9 cellular contexts compared by ENCODE assay signal in the genomic region with DNA sequence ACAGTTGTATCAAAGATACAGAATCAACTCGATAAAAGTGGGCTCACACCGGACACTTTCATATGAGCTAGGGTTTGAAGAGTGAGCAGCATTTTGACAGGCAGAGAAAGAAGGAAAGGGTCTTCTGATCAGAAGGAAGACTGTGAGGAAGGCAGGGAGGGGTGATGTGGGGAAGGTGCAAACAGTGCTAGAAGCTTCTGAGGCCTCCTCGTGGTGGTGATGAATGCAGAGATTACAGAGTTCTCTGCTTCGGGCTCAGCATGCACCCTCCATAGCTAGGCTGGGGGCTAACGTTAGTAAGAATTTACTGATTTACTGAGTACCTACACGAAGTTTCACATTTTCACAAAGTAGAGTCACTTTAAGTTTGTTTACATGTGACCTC. TPM values are rescaled to one million over a fixed set of nuclear protein-coding genes. Genes with fewer than 3 reads are reported as not detected.
DNase-seq lines count a peak whose midpoint lies in the region; ATAC-seq and TF ChIP-seq lines count a peak whose summit lies in the region.
"Not testable (repeated sequence)": the region's sequence is repeated elsewhere in the genome, so short reads cannot be mapped to it uniquely, and the experiment has no call there.
"Had no signal": no experiment of that assay in that cellular context is flagged by ENCODE, and none has a peak within 500 bp of the region (broad histone marks: within the 10 kb centered on the region; RNA-seq: fewer than 3 reads in every experiment).

No MANE protein-coding gene starts in this region.

- intact Hi-C loops in adrenal gland (cut with DNase I): not testable (repeated sequence)

- H3K4me1 ChIP-seq in adrenal gland (replicated peaks in 1 of 2) (peaks cover 11 to 33% of the 10 kb centered on the region in 2 donors), muscle layer of duodenum (ENCODE audit: control insufficient read depth in 1 of 2, insufficient read depth in 2 of 2, low read length in 2 of 2) (peaks cover 0 to 22% of the 10 kb centered on the region in 2 donors), suprapubic skin (peaks cover 42% of the 10 kb centered on the region)

- 7 to 12% (median 8%) methylated on average over 5 to 6 of the region's 6 CpGs for WGBS in adrenal gland, 4 donors
- 6% methylated on average over 6 of the region's 6 CpGs for WGBS in suprapubic skin

- DNase-seq in Daoy (ENCODE audit: low read depth) (peak; percentile 27), RKO (ENCODE audit: low spot score) (peak; percentile 31), foreskin fibroblast (peak in 1 of 2 donors; percentile 57)
- not testable (repeated sequence) for DNase-seq in adrenal gland; suprapubic skin (ENCODE audit: low spot score in 2 of 2)

- TF ChIP-seq EP300 in suprapubic skin (IDR thresholded peaks at IDR 0.05): not testable (repeated sequence)

- H3K27ac ChIP-seq in adrenal gland (peak overlapping the region in 4 of 5 donors; percentile 90 to 94 (median 92)), suprapubic skin (peak overlapping the region; percentile 94)
- H3K27ac ChIP-seq in muscle layer of duodenum (ENCODE audit: low read length): not testable (repeated sequence)

- TF ChIP-seq POLR2A in adrenal gland (IDR thresholded peaks at IDR 0.05); suprapubic skin (IDR thresholded peaks at IDR 0.05): not testable (repeated sequence)

- ATAC-seq in GM21526 (IDR thresholded peaks at IDR 0.05; ENCODE audit: low FRiP score, unreplicated experiment): peak; percentile 40
- ATAC-seq in HG03175 (IDR thresholded peaks at IDR 0.05; ENCODE audit: unreplicated experiment): peak; percentile 30

- not testable (repeated sequence) for H3K27me3 ChIP-seq in adrenal gland; muscle layer of duodenum (ENCODE audit: low read depth, low read length); suprapubic skin

- not testable (repeated sequence) for H3K36me3 ChIP-seq in adrenal gland (replicated peaks in 1 of 2); muscle layer of duodenum (ENCODE audit: control insufficient read depth in 1 of 2, insufficient read depth in 2 of 2, low read length in 2 of 2); suprapubic skin

- TF ChIP-seq CTCF in adrenal gland (IDR thresholded peaks at IDR 0.05); foreskin fibroblast (IDR thresholded peaks at IDR 0.05; ENCODE audit: low read depth, low read length); suprapubic skin (IDR thresholded peaks at IDR 0.05): not testable (repeated sequence)

- H3K4me3 ChIP-seq in adrenal gland: peak overlapping the region in 2 of 4 donors; percentile 81 to 83
- peak overlapping the region; percentile 88 to 96 for H3K4me3 ChIP-seq in foreskin fibroblast (ENCODE audit: low read depth in 1 of 2, low read length in 2 of 2)
- peak overlapping the region; percentile 66 to 96 for H3K4me3 ChIP-seq in muscle layer of duodenum (ENCODE audit: low read depth in 1 of 2, low read length in 2 of 2)
- peak overlapping the region; percentile 100 for H3K4me3 ChIP-seq in suprapubic skin

- H3K9me3 ChIP-seq in adrenal gland (replicated peaks in 1 of 3); muscle layer of duodenum (ENCODE audit: control insufficient read depth in 1 of 2, low read length in 2 of 2); suprapubic skin: not testable (repeated sequence)

RNA-seq across cellular contexts. Expression of gene CCDC127, which starts 0.5 kb away (rescaled TPM):
- total RNA-seq in Daoy (2014; rRNA removed; shearing (Covaris generic)): 2.3 and 4.1 TPM in 2 replicates
- total RNA-seq in adrenal gland (1 to 10 TPM; 4.6 to 9.7 (median 6.7) TPM), suprapubic skin (10 to 100 TPM in 1 of 4 donors, 1 to 10 TPM in 3; 3.1 to 11.7 (median 5.1) TPM)
- polyA plus RNA-seq in adrenal gland: 1 to 10 TPM; 3.0 to 6.1 (median 3.1) TPM

RNA-seq across cellular contexts. Expression of gene SDHA, which starts 0.7 kb away (rescaled TPM):
- 78.3 and 97.6 TPM in 2 replicates for total RNA-seq in Daoy (2014; rRNA removed; shearing (Covaris generic))
- total RNA-seq in adrenal gland (100 to 1,000 TPM; 167 to 296 (median 215) TPM), suprapubic skin (10 to 100 TPM; 51.5 to 80.2 (median 68.7) TPM)
- polyA plus RNA-seq in adrenal gland: 100 to 1,000 TPM; 116 to 203 (median 182) TPM

RNA-seq across cellular contexts. Expression of gene LRRC14B, which starts 26.2 kb away (rescaled TPM):
- not detected in 2 replicates for total RNA-seq in Daoy (2014; rRNA removed; shearing (Covaris generic))
- not detected for total RNA-seq in adrenal gland
- not detected for polyA plus RNA-seq in adrenal gland
- total RNA-seq in suprapubic skin: not detected
- total RNA-seq: activated CD8-positive, alpha-beta memory T cell treated with anti-CD3 and anti-CD28 coated beads for 36 hours had no signal

RNA-seq across cellular contexts. Expression of gene PDCD6, which starts 54.0 kb away (rescaled TPM):
- 92.0 and 96.2 TPM in 2 replicates for total RNA-seq in Daoy (2014; rRNA removed; shearing (Covaris generic))
- total RNA-seq in adrenal gland: 100 to 1,000 TPM in 7 of 8 donors, 10 to 100 TPM in 1; 97.8 to 144 (median 111) TPM
- 100 to 1,000 TPM; 110 to 167 (median 130) TPM for polyA plus RNA-seq in adrenal gland
- total RNA-seq in suprapubic skin: 100 to 1,000 TPM in 1 of 4 donors, 10 to 100 TPM in 3; 90.1 to 105 (median 96.7) TPM
